Comparison of ENCODE assay signal across 20 cellular contexts in genomic region chr11:4531666-4532065, GRCh38. TPM values are rescaled to one million over a fixed set of nuclear protein-coding genes. Genes with fewer than 3 reads are reported as not detected.
A peak's percentile ranks its signal among the peaks of the same experiment; 100 is the strongest.
DNase-seq lines count a peak whose midpoint lies in the region; ATAC-seq and TF ChIP-seq lines count a peak whose summit lies in the region.
"Had no signal": no experiment of that assay in that cellular context is flagged by ENCODE, and none has a peak within 500 bp of the region (broad histone marks: within the 10 kb centered on the region; RNA-seq: fewer than 3 reads in every experiment).

No MANE protein-coding gene starts in this region.

- H3K36me3 ChIP-seq in neural progenitor cell (no peaks in the 10 kb centered on the region), spleen (no peaks in the 10 kb centered on the region)
- H3K36me3 ChIP-seq in CD4-positive, alpha-beta memory T cell (ENCODE audit: insufficient read depth, low read length), result no peaks in the 10 kb centered on the region
- H3K36me3 ChIP-seq: BLaER1 treated with 17β-estradiol and CSF1 and Interleukin-3, amounts not matched to agents 10 nM and 100 nM had no signal

- CTCF ChIA-PET in CD4-positive, alpha-beta memory T cell (lab: Charles Lee; ENCODE audit: partially characterized antibody), result no interaction called here

- H2AFZ ChIP-seq in neural progenitor cell (replicated peaks), result no peak overlapping the region

- H3K36me3 Mint-ChIP-seq in neural progenitor cell, result no peaks in the 10 kb centered on the region
- no peaks in the 10 kb centered on the region for H3K36me3 Mint-ChIP-seq in CD4-positive, alpha-beta memory T cell
- H3K36me3 Mint-ChIP-seq: IgD-negative memory B cell had no signal

- H3K9ac ChIP-seq in neural progenitor cell, result no peak overlapping the region
- H3K9ac ChIP-seq: BLaER1 treated with 17β-estradiol and CSF1 and Interleukin-3, amounts not matched to agents 10 nM and 100 nM had no signal

- WGBS in spleen, 5 donors, result 66 to 80% (median 78%) methylated on average over 9 to 10 of the region's 10 CpGs

- no peaks in the 10 kb centered on the region for H3F3A ChIP-seq in neural progenitor cell (ENCODE audit: low read depth)

- H3K79me2 ChIP-seq in neural progenitor cell (ENCODE audit: low read depth), result no peaks in the 10 kb centered on the region

- H3K27me3 ChIP-seq in neural progenitor cell (no peaks in the 10 kb centered on the region), spleen (replicated peaks in 1 of 7) (peaks cover 0 to 11% (median 0%) of the 10 kb centered on the region in 7 donors)
- H3K27me3 ChIP-seq in CD4-positive, alpha-beta memory T cell (ENCODE audit: insufficient read depth, low read length), result no peaks in the 10 kb centered on the region
- H3K27me3 ChIP-seq: BLaER1 treated with 17β-estradiol and CSF1 and Interleukin-3, amounts not matched to agents 10 nM and 100 nM had no signal

- H3K4me3 Mint-ChIP-seq in neural progenitor cell, result no peak overlapping the region
- no peak overlapping the region for H3K4me3 Mint-ChIP-seq in CD4-positive, alpha-beta memory T cell
- H3K4me3 Mint-ChIP-seq: H9, IgD-negative memory B cell had no signal

- no peaks in the 10 kb centered on the region for H3K9me3 ChIP-seq in neural progenitor cell (ENCODE audit: low read depth)
- H3K9me3 ChIP-seq in spleen, result no peaks in the 10 kb centered on the region
- no peaks in the 10 kb centered on the region for H3K9me3 ChIP-seq in CD4-positive, alpha-beta memory T cell (ENCODE audit: control insufficient read depth in 1 of 2, low read length in 2 of 2)
- H3K9me3 ChIP-seq: BLaER1 treated with 17β-estradiol and CSF1 and Interleukin-3, amounts not matched to agents 10 nM and 100 nM had no signal

- no peak for TF ChIP-seq CTCF in neural progenitor cell (IDR thresholded peaks at IDR 0.05)
- TF ChIP-seq CTCF in spleen (IDR thresholded peaks at IDR 0.05 in 8 of 11, conservative IDR thresholded peaks at IDR 0.05 in 3 of 11), result no peak

- peak; percentile 21 for DNase-seq in NCI-H2227 (lab: John Stamatoyannopoulos, UW; ENCODE audit: unreplicated experiment)
- no peak for DNase-seq in NCI-H2227 treated with DMSO at 0.1 percent for 48 hours (lab: John Stamatoyannopoulos, UW)
- peak; percentile 58 for DNase-seq in ELF-1 (ENCODE audit: low read depth, low spot score)
- DNase-seq in NCI-H748 treated with DMSO at 0.1 percent for 48 hours (lab: John Stamatoyannopoulos, UW), result peak; percentile 54
- peak; percentile 29 for DNase-seq in neural progenitor cell (ENCODE audit: low spot score)
- DNase-seq in spleen, result no peak
- no peak for DNase-seq in CD4-positive, alpha-beta memory T cell
- DNase-seq: H9, NCI-H1436 treated with DMSO at 0.1 percent for 48 hours, NCI-H2081 treated with DMSO at 0.1 percent for 48 hours, NCI-H524, T-helper 2 cell had no signal

- no peak overlapping the region for H3K4me3 ChIP-seq in neural progenitor cell
- H3K4me3 ChIP-seq in spleen, result no peak overlapping the region
- no peak overlapping the region for H3K4me3 ChIP-seq in CD4-positive, alpha-beta memory T cell (ENCODE audit: low read length in 2 of 2)
- H3K4me3 ChIP-seq: BLaER1 treated with 17β-estradiol and CSF1 and Interleukin-3, amounts not matched to agents 10 nM and 100 nM had no signal

- no peak overlapping the region for H3K4me2 ChIP-seq in neural progenitor cell
- H3K4me2 ChIP-seq: BLaER1 treated with 17β-estradiol and CSF1 and Interleukin-3, amounts not matched to agents 10 nM and 100 nM had no signal

- ATAC-seq in GM21576 (IDR thresholded peaks at IDR 0.05; ENCODE audit: unreplicated experiment), result no peak
- ATAC-seq: Panc1, Right ventricle myocardium inferior had no signal

- intact Hi-C loops in spleen (cut with DNase I; ENCODE audit: low total_unique reads), result no loop called here
- intact Hi-C loops in CD4-positive, alpha-beta memory T cell (cut with micrococcal nuclease), result no loop called here

- no peak overlapping the region for H3K27ac ChIP-seq in neural progenitor cell
- H3K27ac ChIP-seq in spleen, result no peak overlapping the region
- no peak overlapping the region for H3K27ac ChIP-seq in CD4-positive, alpha-beta memory T cell (ENCODE audit: low read depth, low read length)
- H3K27ac ChIP-seq: BLaER1 treated with 17β-estradiol and CSF1 and Interleukin-3, amounts not matched to agents 10 nM and 100 nM had no signal

- no peaks in the 10 kb centered on the region for H3K27me3 Mint-ChIP-seq in neural progenitor cell (ENCODE audit: insufficient read depth, low read depth)
- peaks cover 12 to 14% of the 10 kb centered on the region in 2 donors for H3K27me3 Mint-ChIP-seq in CD4-positive, alpha-beta memory T cell

- POLR2A ChIA-PET in CD4-positive, alpha-beta memory T cell (lab: Charles Lee; ENCODE audit: partially characterized antibody), result no interaction called here

- peaks cover 2% of the 10 kb centered on the region for H3K9me3 Mint-ChIP-seq in neural progenitor cell
- H3K9me3 Mint-ChIP-seq in CD4-positive, alpha-beta memory T cell, result peaks cover 0 to 3% (median 0%) of the 10 kb centered on the region in 8 donors
- H3K9me3 Mint-ChIP-seq: IgD-negative memory B cell had no signal

- H3K27ac Mint-ChIP-seq in neural progenitor cell, result no peak overlapping the region
- H3K27ac Mint-ChIP-seq in CD4-positive, alpha-beta memory T cell, result no peak overlapping the region
- H3K27ac Mint-ChIP-seq: H9, IgD-negative memory B cell had no signal

- no peak for TF ChIP-seq POLR2A in spleen (IDR thresholded peaks at IDR 0.05)

- H3K4me1 ChIP-seq in neural progenitor cell (no peaks in the 10 kb centered on the region), spleen (no peaks in the 10 kb centered on the region)
- no peaks in the 10 kb centered on the region for H3K4me1 ChIP-seq in CD4-positive, alpha-beta memory T cell (ENCODE audit: insufficient read depth, low read length)
- H3K4me1 ChIP-seq: BLaER1 treated with 17β-estradiol and CSF1 and Interleukin-3, amounts not matched to agents 10 nM and 100 nM had no signal

- no peaks in the 10 kb centered on the region for H3K4me1 Mint-ChIP-seq in neural progenitor cell
- H3K4me1 Mint-ChIP-seq in CD4-positive, alpha-beta memory T cell, result no peaks in the 10 kb centered on the region
- H3K4me1 Mint-ChIP-seq: H9, IgD-negative memory B cell had no signal

- H4K20me1 ChIP-seq in neural progenitor cell (ENCODE audit: low read depth), result no peaks in the 10 kb centered on the region
- H4K20me1 ChIP-seq: BLaER1 treated with 17β-estradiol and CSF1 and Interleukin-3, amounts not matched to agents 10 nM and 100 nM had no signal

RNA-seq across cellular contexts. Expression of gene OR52M1, which starts 13.3 kb away (rescaled TPM):
- not detected in 2 replicates for total RNA-seq in neural progenitor cell (ENCODE audit: low replicate concordance)
- total RNA-seq in spleen, result not detected
- polyA plus RNA-seq in spleen, result not detected
- not detected for total RNA-seq in CD4-positive, alpha-beta memory T cell
- polyA plus RNA-seq in CD4-positive, alpha-beta memory T cell, result not detected
- total RNA-seq: A172, Daoy, H9, HT-29, Right ventricle myocardium inferior had no signal
- polyA plus RNA-seq: IgD-negative memory B cell had no signal

RNA-seq across cellular contexts. Expression of gene OR52K1, which starts 49.2 kb away (rescaled TPM):
- not detected in 2 replicates for total RNA-seq in neural progenitor cell (ENCODE audit: low replicate concordance)
- under 1 TPM; 0.09 to 0.85 (median 0.30) TPM for total RNA-seq in spleen
- not detected for polyA plus RNA-seq in spleen
- total RNA-seq in CD4-positive, alpha-beta memory T cell, result not detected
- under 1 TPM in 1 of 2 donors, not detected in 1; 0.18 TPM for polyA plus RNA-seq in CD4-positive, alpha-beta memory T cell
- total RNA-seq: A172, Daoy, H9, HT-29, Right ventricle myocardium inferior had no signal
- polyA plus RNA-seq: IgD-negative memory B cell had no signal

RNA-seq across cellular contexts. Expression of gene OR52I2, which starts 49.9 kb away (rescaled TPM):
- total RNA-seq in neural progenitor cell (ENCODE audit: low replicate concordance), result not detected in 2 replicates
- total RNA-seq in spleen, result not detected
- polyA plus RNA-seq in spleen, result not detected
- total RNA-seq in CD4-positive, alpha-beta memory T cell, result not detected
- not detected for polyA plus RNA-seq in CD4-positive, alpha-beta memory T cell
- total RNA-seq: A172, Daoy, H9, HT-29, Right ventricle myocardium inferior had no signal
- polyA plus RNA-seq: IgD-negative memory B cell had no signal

Comparison
In these comparisons a context has a peak if more than half of its experiments do, and no peak if none do; other contexts are left out.
1. DNase-seq: peak in NCI-H2227 (single experiment), ELF-1 (single experiment), NCI-H748 treated with DMSO at 0.1 percent for 48 hours (single experiment) and neural progenitor cell (single experiment); none in NCI-H2227 treated with DMSO at 0.1 percent for 48 hours (single experiment), spleen (single experiment) and CD4-positive, alpha-beta memory T cell (0 of 5).